In genomic region chr2:43143756-43144155, GRCh38 we compare ENCODE assay signal across 13 cellular contexts.
"Had no signal": no experiment of that assay in that cellular context is flagged by ENCODE, and none has a peak within 500 bp of the region (broad histone marks: within the 10 kb centered on the region; RNA-seq: fewer than 3 reads in every experiment).

No MANE protein-coding gene starts in this region.

- H3K27ac ChIP-seq: esophagus muscularis mucosa, thoracic aorta had no signal

- H3K36me3 Mint-ChIP-seq: natural killer cell had no signal

- FAIRE-seq: astrocyte, colon, urothelium cell line had no signal

- H3K9me3 ChIP-seq: esophagus muscularis mucosa, thoracic aorta had no signal

- H3K4me3 Mint-ChIP-seq: natural killer cell had no signal

- DNase-seq: activated CD4-positive, CD25-positive, alpha-beta regulatory T cell treated with anti-CD3 and anti-CD28 coated beads, Interleukin-2, amount 50 U/mL, for 72 hours; activated CD8-positive, alpha-beta memory T cell treated with anti-CD3 and anti-CD28 coated beads, Interleukin-2, amount 50 U/mL, for 4 hours; glutamatergic neuron; natural killer cell; stimulated activated CD4-positive, alpha-beta T cell treated with anti-CD3 and anti-CD28 coated beads, Interleukin-2, amount 100 ng/mL, for 48 hours had no signal

- H3K27me3 ChIP-seq: esophagus muscularis mucosa had no signal

- H3K4me3 ChIP-seq: esophagus muscularis mucosa, lung, thoracic aorta had no signal

- H3K9me3 Mint-ChIP-seq: activated CD8-positive, alpha-beta T cell treated with anti-CD3 and anti-CD28 coated beads for 36 hours; natural killer cell; T-helper 2 cell treated with Interferon-gamma antibody and Interleukin-4, amounts not matched to agents 5 μg/mL and 100 μg/mL, for 36 hours had no signal

- H3K27me3 Mint-ChIP-seq: activated CD8-positive, alpha-beta T cell treated with anti-CD3 and anti-CD28 coated beads for 36 hours had no signal

- H3K36me3 ChIP-seq: esophagus muscularis mucosa, thoracic aorta had no signal
